ENCODE assay signal across 13 cellular contexts in genomic region chr5:132840896-132841818, GRCh38. TPM values are rescaled to one million over a fixed set of nuclear protein-coding genes. Genes with fewer than 3 reads are reported as not detected.
A peak's percentile ranks its signal among the peaks of the same experiment; 100 is the strongest.
DNase-seq lines count a peak whose midpoint lies in the region; ATAC-seq, FAIRE-seq and TF ChIP-seq lines count a peak whose summit lies in the region.
"Had no signal": no experiment of that assay in that cellular context is flagged by ENCODE, and none has a peak within 500 bp of the region (broad histone marks: within the 10 kb centered on the region; RNA-seq: fewer than 3 reads in every experiment).

No MANE protein-coding gene starts in this region.

- no peak overlapping the region for H3K4me3 ChIP-seq in stomach

- no peak for FAIRE-seq in RCC 7860 (lab: Jason Lieb, UNC)
- FAIRE-seq: G401.6 had no signal

- peaks cover 9 to 38% (median 24%) of the 10 kb centered on the region in 4 donors for H3K4me1 ChIP-seq in stomach

- no peaks in the 10 kb centered on the region for H3K36me3 ChIP-seq in stomach

- no peaks in the 10 kb centered on the region for H3K27me3 ChIP-seq in stomach

- no peak for TF ChIP-seq EP300 in stomach (IDR thresholded peaks at IDR 0.05)

- no peak for TF ChIP-seq CTCF in stomach (IDR thresholded peaks at IDR 0.05)

- peak overlapping the region in 3 of 5 donors; percentile 46 to 92 (median 77) for H3K27ac ChIP-seq in stomach

- ATAC-seq in GM19463 (IDR thresholded peaks at IDR 0.05; ENCODE audit: unreplicated experiment), result no peak
- ATAC-seq: HCT116, T-helper 17 cell had no signal

- WGBS in stomach, 5 donors, result 69 to 85% (median 81%) methylated on average over 5 of the region's 5 CpGs

- intact Hi-C loops in stomach (cut with DNase I; ENCODE audit: low total_unique reads), result no loop called here

- peak; percentile 8 for DNase-seq in SKM-1 treated with dmso at 0.1 percent for 144 hours (lab: John Stamatoyannopoulos, UW; ENCODE audit: unreplicated experiment)
- no peak for DNase-seq in SKM-1 (lab: John Stamatoyannopoulos, UW; ENCODE audit: unreplicated experiment)
- DNase-seq in T1000 (lab: John Stamatoyannopoulos, UW), result peak; percentile 10
- DNase-seq in fibroblast of peridontal ligament (ENCODE audit: extremely low read depth), result peak; percentile 72
- DNase-seq in stomach, result no peak
- no peak for DNase-seq in activated effector memory CD4-positive, alpha-beta T cell treated with Interleukin-2 at 50 U/mL for 16 hours
- no peak for DNase-seq in RCC 7860 (ENCODE audit: low spot score)
- DNase-seq: amygdala, NCI-H524 treated with DMSO at 0.1 percent for 48 hours, T-helper 17 cell had no signal

- no peak for TF ChIP-seq POLR2A in stomach (IDR thresholded peaks at IDR 0.05)

- no peaks in the 10 kb centered on the region for H3K9me3 ChIP-seq in stomach

RNA-seq across cellular contexts. Expression of gene SHROOM1, which starts 10.7 kb away (rescaled TPM):
- total RNA-seq in stomach, result 100 to 1,000 TPM in 1 of 5 donors, 10 to 100 TPM in 3, 1 to 10 TPM in 1; 5.3 to 264 (median 48.7) TPM
- 10 to 100 TPM in 1 of 3 donors, 1 to 10 TPM in 2; 7.5 to 12.8 (median 9.6) TPM for polyA plus RNA-seq in stomach

RNA-seq across cellular contexts. Expression of gene GDF9, which starts 25.1 kb away (rescaled TPM):
- 1 to 10 TPM in 2 of 5 donors, not detected in 3; 1.2 to 4.4 TPM for total RNA-seq in stomach
- 1 to 10 TPM in 1 of 3 donors, under 1 TPM in 1, not detected in 1; 0.25 to 1.1 TPM for polyA plus RNA-seq in stomach

RNA-seq across cellular contexts. Expression of gene UQCRQ, which starts 25.3 kb away (rescaled TPM):
- 100 to 1,000 TPM in 2 of 5 donors, 10 to 100 TPM in 3; 66.5 to 173 (median 83.4) TPM for total RNA-seq in stomach
- 100 to 1,000 TPM; 470 to 603 (median 499) TPM for polyA plus RNA-seq in stomach

RNA-seq across cellular contexts. Expression of gene SOWAHA, which starts 28.1 kb away (rescaled TPM):
- total RNA-seq in stomach, result 10 to 100 TPM in 2 of 5 donors, 1 to 10 TPM in 2, not detected in 1; 6.8 to 91.8 (median 13.2) TPM
- polyA plus RNA-seq in stomach, result 1 to 10 TPM; 2.4 to 5.7 (median 5.2) TPM
- total RNA-seq: T-helper 17 cell had no signal

RNA-seq across cellular contexts. Expression of gene LEAP2, which starts 32.3 kb away (rescaled TPM):
- 1 to 10 TPM in 2 of 5 donors, under 1 TPM in 1, not detected in 2; 0.92 to 2.3 (median 1.3) TPM for total RNA-seq in stomach
- 1 to 10 TPM; 1.4 to 2.2 (median 1.4) TPM for polyA plus RNA-seq in stomach

Comparison
In these comparisons a context has a peak if more than half of its experiments do, and no peak if none do; other contexts are left out.
1. DNase-seq: peak in SKM-1 treated with dmso at 0.1 percent for 144 hours (single experiment), T1000 (single experiment) and fibroblast of peridontal ligament (single experiment); none in SKM-1 (single experiment), stomach (single experiment), activated effector memory CD4-positive, alpha-beta T cell treated with Interleukin-2 at 50 U/mL for 16 hours (single experiment) and RCC 7860 (single experiment).